In genomic region chr9:5263568-5264218, GRCh38 we compare ENCODE assay signal across 9 cellular contexts. TPM values are rescaled to one million over a fixed set of nuclear protein-coding genes. Genes with fewer than 3 reads are reported as not detected.
DNase-seq lines count a peak whose midpoint lies in the region; ATAC-seq and TF ChIP-seq lines count a peak whose summit lies in the region.
"Had no signal": no experiment of that assay in that cellular context is flagged by ENCODE, and none has a peak within 500 bp of the region (broad histone marks: within the 10 kb centered on the region; RNA-seq: fewer than 3 reads in every experiment).

No MANE protein-coding gene starts in this region.

- no peak overlapping the region for H3K4me3 Mint-ChIP-seq in WTC11
- no peak overlapping the region for H3K4me3 Mint-ChIP-seq in glutamatergic neuron (ENCODE audit: unreplicated experiment)

- 42% methylated on average over 5 of the region's 5 CpGs for WGBS in right lobe of liver (ENCODE audit: insufficient coverage, low coverage, low lambda C conversion rate, missing lambda C conversion rate)

- peak overlapping the region; percentile 9; the same call in 1 of the 2 replicates for H3K4me3 ChIP-seq in GM12865 (ENCODE audit: low read depth, low read length)
- no peak overlapping the region for H3K4me3 ChIP-seq in right lobe of liver
- no peak overlapping the region for H3K4me3 ChIP-seq in effector memory CD4-positive, alpha-beta T cell (ENCODE audit: insufficient read depth, low read depth, low read length, poor library complexity, severe bottlenecking)

- H3K9me3 ChIP-seq in right lobe of liver: no peaks in the 10 kb centered on the region
- H3K9me3 ChIP-seq in effector memory CD4-positive, alpha-beta T cell (ENCODE audit: control insufficient read depth, low read length): no peaks in the 10 kb centered on the region

- H3K9me3 Mint-ChIP-seq in WTC11 (peaks cover 17% of the 10 kb centered on the region), glutamatergic neuron (ENCODE audit: unreplicated experiment) (peaks cover 3% of the 10 kb centered on the region)

- CTCF ChIA-PET in WTC11 (lab: Charles Lee): interaction anchor here (0.9 to 1.2 kb wide), 5 partner anchors 57 to 504 kb away, joined by 3 to 12 read pairs (median 4); no protein-coding TSS in a partner anchor

- TF ChIP-seq CTCF in GM12865 (IDR thresholded peaks at IDR 0.05; ENCODE audit: insufficient read depth, low read depth, low read length, missing control alignments): peak; percentile 17
- no peak for TF ChIP-seq CTCF in WTC11 (IDR thresholded peaks at IDR 0.05)
- peak in 1 of 4 donors; percentile 20 for TF ChIP-seq CTCF in right lobe of liver (IDR thresholded peaks at IDR 0.05)
- TF ChIP-seq CTCF in glutamatergic neuron (IDR thresholded peaks at IDR 0.05; ENCODE audit: partially characterized antibody, unreplicated experiment): no peak

- TF ChIP-seq POLR2A in right lobe of liver (IDR thresholded peaks at IDR 0.05): no peak

- H3K27ac Mint-ChIP-seq in WTC11 (no peak overlapping the region), glutamatergic neuron (ENCODE audit: unreplicated experiment) (no peak overlapping the region)

- peak; percentile 61 for DNase-seq in GM12865 (ENCODE audit: low read depth)
- DNase-seq in WTC11 (ENCODE audit: low spot score): no peak
- no peak for DNase-seq in right lobe of liver
- no peak for DNase-seq in effector memory CD4-positive, alpha-beta T cell
- no peak for DNase-seq in activated effector memory CD4-positive, alpha-beta T cell treated with Interleukin-2 at 50 U/mL for 16 hours
- no peak for DNase-seq in hypothalamus (lab: John Stamatoyannopoulos, UW)
- DNase-seq in glutamatergic neuron: no peak
- DNase-seq: hippocampal formation had no signal

- H3K36me3 Mint-ChIP-seq in WTC11 (peaks cover 8% of the 10 kb centered on the region), glutamatergic neuron (ENCODE audit: unreplicated experiment) (no peaks in the 10 kb centered on the region)

- H3K4me1 Mint-ChIP-seq in WTC11: peaks cover 10% of the 10 kb centered on the region
- H3K4me1 Mint-ChIP-seq in glutamatergic neuron (ENCODE audit: low read depth, unreplicated experiment): no peaks in the 10 kb centered on the region

- H3K27me3 ChIP-seq in right lobe of liver: no peaks in the 10 kb centered on the region
- H3K27me3 ChIP-seq in effector memory CD4-positive, alpha-beta T cell (replicated peaks; ENCODE audit: control insufficient read depth, insufficient read depth, low read length, poor library complexity, severe bottlenecking): no peaks in the 10 kb centered on the region

- POLR2A ChIA-PET in WTC11 (lab: Charles Lee): interaction anchor here (0.5 kb wide), 1 partner anchor 522 kb away, joined by 7 read pairs; no protein-coding TSS in a partner anchor

- no peaks in the 10 kb centered on the region for H3K4me1 ChIP-seq in right lobe of liver
- H3K4me1 ChIP-seq in effector memory CD4-positive, alpha-beta T cell (ENCODE audit: control insufficient read depth, insufficient read depth, low read length, poor library complexity, severe bottlenecking): no peaks in the 10 kb centered on the region

- intact Hi-C loops in right lobe of liver (cut with DNase I): no loop called here

- no peak overlapping the region for H3K27ac ChIP-seq in right lobe of liver
- no peak overlapping the region for H3K27ac ChIP-seq in effector memory CD4-positive, alpha-beta T cell (ENCODE audit: insufficient read depth, low read length, poor library complexity, severe bottlenecking)

- no peaks in the 10 kb centered on the region for H3K36me3 ChIP-seq in right lobe of liver
- H3K36me3 ChIP-seq in effector memory CD4-positive, alpha-beta T cell (ENCODE audit: control insufficient read depth, insufficient read depth, low read length): no peaks in the 10 kb centered on the region

- H3K27me3 Mint-ChIP-seq in WTC11 (ENCODE audit: low read depth) (no peaks in the 10 kb centered on the region), glutamatergic neuron (ENCODE audit: unreplicated experiment) (no peaks in the 10 kb centered on the region)

- peak; percentile 71 for ATAC-seq in HG02798 (IDR thresholded peaks at IDR 0.05; ENCODE audit: poor library complexity, unreplicated experiment)
- peak; percentile 73 for ATAC-seq in WTC11
- ATAC-seq in right lobe of liver: peak; percentile 30 to 52 (median 45)

TF ChIP-seq in WTC11, 78 proteins besides CTCF, POLR2A, EP300 and RAD21 (continues in another document):
- TF ChIP-seq, protein P1, sequence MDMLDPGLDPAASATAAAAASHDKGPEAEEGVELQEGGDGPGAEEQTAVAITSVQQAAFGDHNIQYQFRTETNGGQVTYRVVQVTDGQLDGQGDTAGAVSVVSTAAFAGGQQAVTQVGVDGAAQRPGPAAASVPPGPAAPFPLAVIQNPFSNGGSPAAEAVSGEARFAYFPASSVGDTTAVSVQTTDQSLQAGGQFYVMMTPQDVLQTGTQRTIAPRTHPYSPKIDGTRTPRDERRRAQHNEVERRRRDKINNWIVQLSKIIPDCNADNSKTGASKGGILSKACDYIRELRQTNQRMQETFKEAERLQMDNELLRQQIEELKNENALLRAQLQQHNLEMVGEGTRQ (CRISPR knock-in tag; IDR thresholded peaks at IDR 0.05): no peak
- TF ChIP-seq, protein P2, sequence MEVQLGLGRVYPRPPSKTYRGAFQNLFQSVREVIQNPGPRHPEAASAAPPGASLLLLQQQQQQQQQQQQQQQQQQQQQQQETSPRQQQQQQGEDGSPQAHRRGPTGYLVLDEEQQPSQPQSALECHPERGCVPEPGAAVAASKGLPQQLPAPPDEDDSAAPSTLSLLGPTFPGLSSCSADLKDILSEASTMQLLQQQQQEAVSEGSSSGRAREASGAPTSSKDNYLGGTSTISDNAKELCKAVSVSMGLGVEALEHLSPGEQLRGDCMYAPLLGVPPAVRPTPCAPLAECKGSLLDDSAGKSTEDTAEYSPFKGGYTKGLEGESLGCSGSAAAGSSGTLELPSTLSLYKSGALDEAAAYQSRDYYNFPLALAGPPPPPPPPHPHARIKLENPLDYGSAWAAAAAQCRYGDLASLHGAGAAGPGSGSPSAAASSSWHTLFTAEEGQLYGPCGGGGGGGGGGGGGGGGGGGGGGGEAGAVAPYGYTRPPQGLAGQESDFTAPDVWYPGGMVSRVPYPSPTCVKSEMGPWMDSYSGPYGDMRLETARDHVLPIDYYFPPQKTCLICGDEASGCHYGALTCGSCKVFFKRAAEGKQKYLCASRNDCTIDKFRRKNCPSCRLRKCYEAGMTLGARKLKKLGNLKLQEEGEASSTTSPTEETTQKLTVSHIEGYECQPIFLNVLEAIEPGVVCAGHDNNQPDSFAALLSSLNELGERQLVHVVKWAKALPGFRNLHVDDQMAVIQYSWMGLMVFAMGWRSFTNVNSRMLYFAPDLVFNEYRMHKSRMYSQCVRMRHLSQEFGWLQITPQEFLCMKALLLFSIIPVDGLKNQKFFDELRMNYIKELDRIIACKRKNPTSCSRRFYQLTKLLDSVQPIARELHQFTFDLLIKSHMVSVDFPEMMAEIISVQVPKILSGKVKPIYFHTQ (CRISPR knock-in tag; IDR thresholded peaks at IDR 0.05): no peak
- TF ChIP-seq, protein P3, sequence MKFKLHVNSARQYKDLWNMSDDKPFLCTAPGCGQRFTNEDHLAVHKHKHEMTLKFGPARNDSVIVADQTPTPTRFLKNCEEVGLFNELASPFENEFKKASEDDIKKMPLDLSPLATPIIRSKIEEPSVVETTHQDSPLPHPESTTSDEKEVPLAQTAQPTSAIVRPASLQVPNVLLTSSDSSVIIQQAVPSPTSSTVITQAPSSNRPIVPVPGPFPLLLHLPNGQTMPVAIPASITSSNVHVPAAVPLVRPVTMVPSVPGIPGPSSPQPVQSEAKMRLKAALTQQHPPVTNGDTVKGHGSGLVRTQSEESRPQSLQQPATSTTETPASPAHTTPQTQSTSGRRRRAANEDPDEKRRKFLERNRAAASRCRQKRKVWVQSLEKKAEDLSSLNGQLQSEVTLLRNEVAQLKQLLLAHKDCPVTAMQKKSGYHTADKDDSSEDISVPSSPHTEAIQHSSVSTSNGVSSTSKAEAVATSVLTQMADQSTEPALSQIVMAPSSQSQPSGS (CRISPR knock-in tag; IDR thresholded peaks at IDR 0.05; ENCODE audit: borderline replicate concordance, low read depth): no peak
- no peak for TF ChIP-seq GTF2I (CRISPR knock-in tag; conservative IDR thresholded peaks at IDR 0.05)
- TF ChIP-seq ZNF512 (CRISPR knock-in tag; IDR thresholded peaks at IDR 0.05; ENCODE audit: borderline replicate concordance): no peak
- no peak for TF ChIP-seq KAT7 (CRISPR knock-in tag; IDR thresholded peaks at IDR 0.05; ENCODE audit: borderline replicate concordance)
- no peak for TF ChIP-seq GABPB1 (CRISPR knock-in tag; IDR thresholded peaks at IDR 0.05)
- no peak for TF ChIP-seq GRHL2 (CRISPR knock-in tag; IDR thresholded peaks at IDR 0.05; ENCODE audit: insufficient replicate concordance, severe bottlenecking)
- TF ChIP-seq MXD4 (CRISPR knock-in tag; IDR thresholded peaks at IDR 0.05; ENCODE audit: borderline replicate concordance): no peak
- TF ChIP-seq PRRX2 (CRISPR knock-in tag; IDR thresholded peaks at IDR 0.05): no peak
- no peak for TF ChIP-seq ZNF396 (CRISPR knock-in tag; IDR thresholded peaks at IDR 0.05; ENCODE audit: borderline replicate concordance)
- no peak for TF ChIP-seq TP53 (CRISPR knock-in tag; IDR thresholded peaks at IDR 0.05)
- no peak for TF ChIP-seq FOXJ3 (CRISPR knock-in tag; IDR thresholded peaks at IDR 0.05; ENCODE audit: borderline replicate concordance)
- TF ChIP-seq, protein P4, sequence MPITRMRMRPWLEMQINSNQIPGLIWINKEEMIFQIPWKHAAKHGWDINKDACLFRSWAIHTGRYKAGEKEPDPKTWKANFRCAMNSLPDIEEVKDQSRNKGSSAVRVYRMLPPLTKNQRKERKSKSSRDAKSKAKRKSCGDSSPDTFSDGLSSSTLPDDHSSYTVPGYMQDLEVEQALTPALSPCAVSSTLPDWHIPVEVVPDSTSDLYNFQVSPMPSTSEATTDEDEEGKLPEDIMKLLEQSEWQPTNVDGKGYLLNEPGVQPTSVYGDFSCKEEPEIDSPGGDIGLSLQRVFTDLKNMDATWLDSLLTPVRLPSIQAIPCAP (CRISPR knock-in tag; IDR thresholded peaks at IDR 0.05): no peak

RNA-seq across cellular contexts. Expression of gene INSL4, which starts 32.5 kb away (rescaled TPM):
- total RNA-seq in WTC11 (2021) (not detected in 3 replicates), right lobe of liver (not detected), glutamatergic neuron (ENCODE audit: unreplicated experiment) (not detected)

RNA-seq across cellular contexts. Expression of gene RLN2, which starts 40.8 kb away (rescaled TPM):
- total RNA-seq in WTC11 (2021) (4.0 to 4.7 TPM (median 4.3 TPM) in 3 replicates), right lobe of liver (not detected), glutamatergic neuron (ENCODE audit: unreplicated experiment) (not detected)
